Comparison of ENCODE assay signal across 8 cellular contexts in genomic region chr3:142987080-142987700, GRCh38. TPM values are rescaled to one million over a fixed set of nuclear protein-coding genes. Genes with fewer than 3 reads are reported as not detected.
A peak's percentile ranks its signal among the peaks of the same experiment; 100 is the strongest.
DNase-seq lines count a peak whose midpoint lies in the region; ATAC-seq and TF ChIP-seq lines count a peak whose summit lies in the region.

No MANE protein-coding gene starts in this region.

- no peaks in the 10 kb centered on the region for H3K9me2 ChIP-seq in GM23248 (ENCODE audit: insufficient read depth)

- TF ChIP-seq CTCF in CD4-positive, alpha-beta T cell (IDR thresholded peaks at IDR 0.05), result peak; percentile 81
- peak; percentile 12 to 78 (median 68) for TF ChIP-seq CTCF in body of pancreas (IDR thresholded peaks at IDR 0.05)

- H3K27ac ChIP-seq in CD4-positive, alpha-beta T cell (ENCODE audit: low read depth, low read length), result no peak overlapping the region
- H3K27ac ChIP-seq in GM23248, result no peak overlapping the region
- no peak overlapping the region for H3K27ac ChIP-seq in body of pancreas

- in situ Hi-C loops in GM23248 (cut with MboI), result no loop called here

- 49 to 65% methylated on average over 5 of the region's 5 CpGs for WGBS in GM23248 (ENCODE audit: low coverage in 1 of 2, low lambda C conversion rate in 2 of 2, missing lambda C conversion rate in 2 of 2), 2 experiments
- 40 to 41% methylated on average over 5 of the region's 5 CpGs for WGBS in body of pancreas, 2 donors

- H3K4me3 ChIP-seq in GM23248, result no peak overlapping the region
- no peak overlapping the region for H3K4me3 ChIP-seq in body of pancreas
- H3K4me3 ChIP-seq in H7 (ENCODE audit: insufficient read depth, low read depth, low read length), result no peak overlapping the region

- DNase-seq in CD4-positive, alpha-beta T cell, result no peak
- DNase-seq in GM23248, result peak; percentile 61
- peak; percentile 46 for DNase-seq in NCI-H2227 (lab: John Stamatoyannopoulos, UW; ENCODE audit: unreplicated experiment)
- DNase-seq in body of pancreas, result no peak
- DNase-seq in left colon, result no peak
- DNase-seq in activated CD4-positive, alpha-beta memory T cell treated with anti-CD3 and anti-CD28 coated beads for 36 hours, result no peak
- no peak for DNase-seq in H7
- DNase-seq in stimulated activated naive CD8-positive, alpha-beta T cell treated with anti-CD3 and anti-CD28 coated beads, Interleukin-15, amount 100 ng/mL, for 72 hours, result no peak

- peaks cover 15% of the 10 kb centered on the region for H3K27me3 Mint-ChIP-seq in CD4-positive, alpha-beta T cell
- peaks cover 10% of the 10 kb centered on the region for H3K27me3 Mint-ChIP-seq in activated CD4-positive, alpha-beta memory T cell treated with anti-CD3 and anti-CD28 coated beads for 36 hours
- peaks cover 32% of the 10 kb centered on the region for H3K27me3 Mint-ChIP-seq in stimulated activated naive CD8-positive, alpha-beta T cell treated with anti-CD3 and anti-CD28 coated beads, Interleukin-15, amount 100 ng/mL, for 72 hours

- H3K36me3 Mint-ChIP-seq in CD4-positive, alpha-beta T cell (ENCODE audit: low read depth), result no peaks in the 10 kb centered on the region
- H3K36me3 Mint-ChIP-seq in activated CD4-positive, alpha-beta memory T cell treated with anti-CD3 and anti-CD28 coated beads for 36 hours, result no peaks in the 10 kb centered on the region

- H3K4me1 Mint-ChIP-seq in CD4-positive, alpha-beta T cell (ENCODE audit: low read depth), result no peaks in the 10 kb centered on the region
- no peaks in the 10 kb centered on the region for H3K4me1 Mint-ChIP-seq in activated CD4-positive, alpha-beta memory T cell treated with anti-CD3 and anti-CD28 coated beads for 36 hours (ENCODE audit: low read depth)
- H3K4me1 Mint-ChIP-seq in stimulated activated naive CD8-positive, alpha-beta T cell treated with anti-CD3 and anti-CD28 coated beads, Interleukin-15, amount 100 ng/mL, for 72 hours, result no peaks in the 10 kb centered on the region

- H3K4me2 ChIP-seq in GM23248 (ENCODE audit: unreplicated experiment), result no peak overlapping the region

- intact Hi-C loops in CD4-positive, alpha-beta T cell (cut with DNase I, micrococcal nuclease), result loop anchor here (1.0 to 2.0 kb wide), 2 partner anchors 399 to 400 kb away; no protein-coding TSS in a partner anchor
- intact Hi-C loops in body of pancreas (cut with DNase I), result no loop called here
- intact Hi-C loops in left colon (cut with DNase I, micrococcal nuclease), result loop anchor here in 1 of 2 donors (5.0 kb wide), 1 partner anchor 155 kb away; no protein-coding TSS in a partner anchor
- intact Hi-C loops in activated CD4-positive, alpha-beta memory T cell treated with anti-CD3 and anti-CD28 coated beads for 36 hours (cut with micrococcal nuclease), result loop anchor here (1.0 to 2.0 kb wide), 3 partner anchors 58 to 400 kb away; no protein-coding TSS in a partner anchor

- H3K4me3 Mint-ChIP-seq in CD4-positive, alpha-beta T cell, result no peak overlapping the region
- H3K4me3 Mint-ChIP-seq in activated CD4-positive, alpha-beta memory T cell treated with anti-CD3 and anti-CD28 coated beads for 36 hours, result no peak overlapping the region
- H3K4me3 Mint-ChIP-seq in stimulated activated naive CD8-positive, alpha-beta T cell treated with anti-CD3 and anti-CD28 coated beads, Interleukin-15, amount 100 ng/mL, for 72 hours, result no peak overlapping the region

- POLR2A ChIA-PET in CD4-positive, alpha-beta T cell (lab: Charles Lee), result no interaction called here
- POLR2A ChIA-PET in activated CD4-positive, alpha-beta memory T cell treated with anti-CD3 and anti-CD28 coated beads for 36 hours (lab: Charles Lee), result no interaction called here

- no peaks in the 10 kb centered on the region for H4K20me1 ChIP-seq in GM23248 (ENCODE audit: insufficient read depth)

- H3K79me2 ChIP-seq in GM23248 (ENCODE audit: insufficient read depth), result no peaks in the 10 kb centered on the region

- no peaks in the 10 kb centered on the region for H3K9me3 Mint-ChIP-seq in CD4-positive, alpha-beta T cell
- no peaks in the 10 kb centered on the region for H3K9me3 Mint-ChIP-seq in activated CD4-positive, alpha-beta memory T cell treated with anti-CD3 and anti-CD28 coated beads for 36 hours
- no peaks in the 10 kb centered on the region for H3K9me3 Mint-ChIP-seq in stimulated activated naive CD8-positive, alpha-beta T cell treated with anti-CD3 and anti-CD28 coated beads, Interleukin-15, amount 100 ng/mL, for 72 hours

- CTCF ChIA-PET in CD4-positive, alpha-beta T cell (lab: Charles Lee), result interaction anchor here (1.0 kb wide), 1 partner anchor 14 kb away, joined by 3 read pairs; the partner anchor contains the start of gene U2SURP
- CTCF ChIA-PET in activated CD4-positive, alpha-beta memory T cell treated with anti-CD3 and anti-CD28 coated beads for 36 hours (lab: Charles Lee), result interaction anchor here (0.6 to 2.6 kb wide), 17 partner anchors 8 to 626 kb away, joined by 3 to 24 read pairs (median 3); partner anchors contain the start of gene U2SURP

- no peaks in the 10 kb centered on the region for H3K36me3 ChIP-seq in GM23248 (ENCODE audit: low read depth)
- no peaks in the 10 kb centered on the region for H3K36me3 ChIP-seq in body of pancreas (replicated peaks in 1 of 2; ENCODE audit: insufficient read depth in 1 of 2, low read depth in 2 of 2)
- H3K36me3 ChIP-seq in H7 (replicated peaks; ENCODE audit: control insufficient read depth, insufficient read depth, low read length), result no peaks in the 10 kb centered on the region

- H3K27me3 ChIP-seq in CD4-positive, alpha-beta T cell (ENCODE audit: control insufficient read depth, insufficient read depth, low read length), result no peaks in the 10 kb centered on the region
- H3K27me3 ChIP-seq in GM23248 (replicated peaks; ENCODE audit: insufficient read depth) (no peaks in the 10 kb centered on the region), body of pancreas (no peaks in the 10 kb centered on the region), H7 (ENCODE audit: control insufficient read depth, insufficient read depth, low read length) (no peaks in the 10 kb centered on the region)

- no peaks in the 10 kb centered on the region for H3F3A ChIP-seq in GM23248 (ENCODE audit: insufficient read depth)

- H3K9me3 ChIP-seq in CD4-positive, alpha-beta T cell (ENCODE audit: control insufficient read depth, low read length), result no peaks in the 10 kb centered on the region
- H3K9me3 ChIP-seq in GM23248 (ENCODE audit: low read depth) (no peaks in the 10 kb centered on the region), body of pancreas (no peaks in the 10 kb centered on the region)

- no peak overlapping the region for H3K9ac ChIP-seq in GM23248

- no peak for TF ChIP-seq POLR2A in body of pancreas (IDR thresholded peaks at IDR 0.05)

- H2AFZ ChIP-seq in GM23248, result peak overlapping the region; percentile 57

- H3K4me1 ChIP-seq in GM23248 (ENCODE audit: insufficient read depth) (0 out of 2 replicates have a peak, but pooled peaks cover 7% of the 10 kb centered on the region), body of pancreas (no peaks in the 10 kb centered on the region)

- no peak overlapping the region for H3K27ac Mint-ChIP-seq in CD4-positive, alpha-beta T cell
- no peak overlapping the region for H3K27ac Mint-ChIP-seq in activated CD4-positive, alpha-beta memory T cell treated with anti-CD3 and anti-CD28 coated beads for 36 hours
- no peak overlapping the region for H3K27ac Mint-ChIP-seq in stimulated activated naive CD8-positive, alpha-beta T cell treated with anti-CD3 and anti-CD28 coated beads, Interleukin-15, amount 100 ng/mL, for 72 hours

- peak; percentile 55 for ATAC-seq in CD4-positive, alpha-beta T cell (ENCODE audit: poor library complexity)
- ATAC-seq in body of pancreas (peak; percentile 66), left colon (peak; percentile 36)
- no peak for ATAC-seq in stimulated activated naive CD8-positive, alpha-beta T cell treated with anti-CD3 and anti-CD28 coated beads, Interleukin-15, amount 100 ng/mL, for 72 hours

RNA-seq across cellular contexts. Expression of gene U2SURP, which starts 14.2 kb away (rescaled TPM):
- total RNA-seq in CD4-positive, alpha-beta T cell, result 100 to 1,000 TPM; 164 to 179 TPM
- 40.2 and 48.1 TPM in 2 replicates for total RNA-seq in GM23248 (2014; rRNA removed; shearing (Covaris generic))
- polyA plus RNA-seq in GM23248 (2016; fragmentation: Nextera tagmentation; extraction: Ambion mirVana), result 66.1 and 67.2 TPM in 2 replicates
- total RNA-seq in body of pancreas, result 10 to 100 TPM; 65.4 to 68.2 TPM
- total RNA-seq in left colon, result 10 to 100 TPM; 55.1 to 69.1 TPM
- total RNA-seq in activated CD4-positive, alpha-beta memory T cell treated with anti-CD3 and anti-CD28 coated beads for 36 hours, result 100 to 1,000 TPM; 178 to 182 TPM
- 110 and 139 TPM in 2 replicates for total RNA-seq in H7 (2014; rRNA removed; shearing (Covaris generic))

RNA-seq across cellular contexts. Expression of gene PAQR9, which starts 23.7 kb away (rescaled TPM):
- not detected for total RNA-seq in CD4-positive, alpha-beta T cell
- total RNA-seq in GM23248 (2014; rRNA removed; shearing (Covaris generic)), result not detected in 2 replicates
- not detected in 2 replicates for polyA plus RNA-seq in GM23248 (2016; fragmentation: Nextera tagmentation; extraction: Ambion mirVana)
- total RNA-seq in body of pancreas, result under 1 TPM; 0.26 to 0.33 TPM
- not detected for total RNA-seq in left colon
- not detected for total RNA-seq in activated CD4-positive, alpha-beta memory T cell treated with anti-CD3 and anti-CD28 coated beads for 36 hours
- total RNA-seq in H7 (2014; rRNA removed; shearing (Covaris generic)), result 0.21 and 0.63 TPM in 2 replicates

Comparison
In these comparisons a context has a peak if more than half of its experiments do, and no peak if none do; other contexts are left out.
1. DNase-seq: peak in GM23248 (single experiment) and NCI-H2227 (single experiment); none in CD4-positive, alpha-beta T cell (0 of 10), body of pancreas (0 of 4), left colon (0 of 2), activated CD4-positive, alpha-beta memory T cell treated with anti-CD3 and anti-CD28 coated beads for 36 hours (single experiment), H7 (single experiment) and stimulated activated naive CD8-positive, alpha-beta T cell treated with anti-CD3 and anti-CD28 coated beads, Interleukin-15, amount 100 ng/mL, for 72 hours (0 of 2).